1 cellular context compared by ENCODE assay signal in the genomic region with DNA sequence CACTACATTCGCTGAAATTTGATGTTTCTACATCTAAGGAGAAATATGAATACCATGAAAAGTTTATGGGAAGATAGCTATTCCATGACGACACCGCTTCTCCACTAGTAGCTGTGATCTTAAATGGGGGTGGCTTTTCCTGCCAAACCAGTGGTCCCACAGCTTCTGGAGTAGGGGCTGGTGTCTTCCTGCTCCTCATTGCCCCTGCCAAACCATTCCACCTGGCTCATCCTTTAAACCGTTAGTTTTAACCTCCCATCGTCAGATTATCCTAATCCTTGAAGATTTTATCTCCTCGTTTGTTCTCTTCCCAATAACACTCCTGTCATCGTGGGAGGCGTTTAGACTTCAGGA.
TF ChIP-seq lines count a peak whose summit lies in the region.

No MANE protein-coding gene starts in this region.

TF ChIP-seq in GM23338, 12 proteins besides CTCF, POLR2A, EP300 and RAD21 (continued from another document):
- no peak for TF ChIP-seq ZNF462 (CRISPR knock-in tag; IDR thresholded peaks at IDR 0.05)
- no peak for TF ChIP-seq REST (IDR thresholded peaks at IDR 0.05; ENCODE audit: unreplicated experiment)
- TF ChIP-seq CREB1 (CRISPR knock-in tag; IDR thresholded peaks at IDR 0.05; ENCODE audit: low read depth) = no peak
